ENCODE assay signal across 18 cellular contexts in genomic region chr18:5475252-5475651, GRCh38.
DNase-seq lines count a peak whose midpoint lies in the region; ATAC-seq and TF ChIP-seq lines count a peak whose summit lies in the region.
"Had no signal": no experiment of that assay in that cellular context is flagged by ENCODE, and none has a peak within 500 bp of the region (broad histone marks: within the 10 kb centered on the region; RNA-seq: fewer than 3 reads in every experiment).

No MANE protein-coding gene starts in this region.

- H3K27ac ChIP-seq in parathyroid adenoma (peak overlapping the region; percentile 57), esophagus squamous epithelium (no peak overlapping the region)

- no peak for TF ChIP-seq CTCF in parathyroid adenoma (IDR thresholded peaks at IDR 0.05)
- TF ChIP-seq CTCF in esophagus squamous epithelium (IDR thresholded peaks at IDR 0.05): no peak

- no peak overlapping the region for H3K4me2 ChIP-seq in parathyroid adenoma (ENCODE audit: low read length)

- H3K9me3 ChIP-seq in parathyroid adenoma (ENCODE audit: control insufficient read depth, low read length): no peaks in the 10 kb centered on the region
- H3K9me3 ChIP-seq in esophagus squamous epithelium: no peaks in the 10 kb centered on the region
- H3K9me3 ChIP-seq: Caco-2 had no signal

- peak overlapping the region; percentile 33 for H2AFZ ChIP-seq in parathyroid adenoma

- H3K27me3 ChIP-seq in parathyroid adenoma (ENCODE audit: control insufficient read depth, insufficient read depth, low read length): no peaks in the 10 kb centered on the region
- H3K27me3 ChIP-seq in esophagus squamous epithelium: no peaks in the 10 kb centered on the region

- peaks cover 40% of the 10 kb centered on the region for H3K4me1 ChIP-seq in parathyroid adenoma
- no peaks in the 10 kb centered on the region for H3K4me1 ChIP-seq in esophagus squamous epithelium
- H3K4me1 ChIP-seq: Caco-2 had no signal

- in situ Hi-C loops in KBM-7 (cut with MboI; ENCODE audit: low pct_unique_long_range_greater_than_20kb, low sequenced_read_pairs): no loop called here

- intact Hi-C loops in left cardiac atrium (cut with DNase I) (no loop called here), esophagus squamous epithelium (cut with DNase I) (no loop called here)

- peaks cover 26% of the 10 kb centered on the region for H3K79me2 ChIP-seq in parathyroid adenoma

- ATAC-seq in left cardiac atrium (peak in 1 of 2 donors; percentile 62), GM21367 (IDR thresholded peaks at IDR 0.05; ENCODE audit: unreplicated experiment) (no peak), GM18517 (IDR thresholded peaks at IDR 0.05; ENCODE audit: unreplicated experiment) (no peak)
- ATAC-seq: GM12878; PC-3; SK-N-SH treated with all-trans-retinoic acid at 6 μM for 48 hours; stimulated activated naive CD8-positive, alpha-beta T cell treated with anti-CD3 and anti-CD28 coated beads, Interleukin-15, amount 100 ng/mL, for 72 hours had no signal

- TF ChIP-seq POLR2A in esophagus squamous epithelium (IDR thresholded peaks at IDR 0.05): no peak

- DNase-seq in KBM-7 (peak; percentile 85), SIG-M5 treated with dmso at 0.1 percent for 504 hours (lab: John Stamatoyannopoulos, UW; ENCODE audit: unreplicated experiment) (peak; percentile 81), left cardiac atrium (peak; percentile 40), esophagus squamous epithelium (lab: John Stamatoyannopoulos, UW) (no peak), iPS-NIHi11 (ENCODE audit: low spot score) (no peak)
- DNase-seq: activated CD4-positive, alpha-beta T cell treated with anti-CD3 and anti-CD28 coated beads, Interleukin-2, amount 10 ng/mL, durations not matched to agents 7 days and 5 days; activated naive CD4-positive, alpha-beta T cell treated with anti-CD3 and anti-CD28 coated beads, Interleukin-2, amount 10 ng/mL, durations not matched to agents 7 days and 5 days; Caco-2; GOT3; naive thymus-derived CD8-positive, alpha-beta T cell; NCI-H187; PC-3; stimulated activated naive CD8-positive, alpha-beta T cell treated with anti-CD3 and anti-CD28 coated beads, Interleukin-15, amount 100 ng/mL, for 72 hours had no signal

- H3K4me3 ChIP-seq in parathyroid adenoma (ENCODE audit: low read depth, low read length) (no peak overlapping the region), esophagus squamous epithelium (no peak overlapping the region)
- H3K4me3 ChIP-seq: GM12878 had no signal

- H3K36me3 ChIP-seq in parathyroid adenoma (ENCODE audit: control insufficient read depth, insufficient read depth, low read length) (no peaks in the 10 kb centered on the region), esophagus squamous epithelium (no peaks in the 10 kb centered on the region)

- 28 to 42% methylated on average over 7 of the region's 7 CpGs for WGBS in esophagus squamous epithelium, 2 donors

- no peak overlapping the region for H3K9ac ChIP-seq in parathyroid adenoma

Comparison
In these comparisons a context has a peak if more than half of its experiments do, and no peak if none do; other contexts are left out.
1. DNase-seq: peak in KBM-7 (single experiment), SIG-M5 treated with dmso at 0.1 percent for 504 hours (single experiment) and left cardiac atrium (single experiment); none in esophagus squamous epithelium (single experiment) and iPS-NIHi11 (single experiment).